Comparison of ENCODE assay signal across 20 cellular contexts in genomic region chr3:177658354-177658753, GRCh38.
"Had no signal": no experiment of that assay in that cellular context is flagged by ENCODE, and none has a peak within 500 bp of the region (broad histone marks: within the 10 kb centered on the region; RNA-seq: fewer than 3 reads in every experiment).

No MANE protein-coding gene starts in this region.

- ATAC-seq: activated T-cell treated with anti-CD3 and anti-CD28 coated beads, Interleukin-2, amount 50 U/mL, for 72 hours; gastrocnemius medialis; heart right ventricle; left lung; stimulated activated naive B cell treated with anti-CD40 and anti-IgM and Interleukin-4, amounts not matched to agents 10 μg/mL and 1 μg/mL and 100 μg/mL, for 72 hours had no signal

- H3K4me1 ChIP-seq: ascending aorta, breast epithelium, gastrocnemius medialis, left lung, spleen, uterus had no signal

- H3K9me3 ChIP-seq: ascending aorta, breast epithelium, gastrocnemius medialis, left lung, neutrophil, spleen, tibial nerve, uterus had no signal

- H3K27me3 Mint-ChIP-seq: stimulated activated naive B cell treated with anti-CD40 and anti-IgM and Interleukin-4, amounts not matched to agents 10 μg/mL and 1 μg/mL and 100 μg/mL, for 72 hours had no signal

- H3K27ac ChIP-seq: ascending aorta, breast epithelium, coronary artery, gastrocnemius medialis, heart right ventricle, left lung, neutrophil, spleen, tibial nerve, uterus, WERI-Rb-1 had no signal

- H3K27ac Mint-ChIP-seq: activated T-cell treated with anti-CD3 and anti-CD28 coated beads, Interleukin-2, amount 50 U/mL, for 72 hours; stimulated activated naive B cell treated with anti-CD40 and anti-IgM and Interleukin-4, amounts not matched to agents 10 μg/mL and 1 μg/mL and 100 μg/mL, for 72 hours had no signal

- H3K4me3 ChIP-seq: ascending aorta, breast epithelium, coronary artery, gastrocnemius medialis, heart right ventricle, left lung, spleen, tibial nerve, uterus had no signal

- H3K27me3 ChIP-seq: ascending aorta, breast epithelium, gastrocnemius medialis, heart right ventricle, left lung, neutrophil, spleen, tibial nerve, uterus had no signal

- H3K36me3 ChIP-seq: ascending aorta, breast epithelium, gastrocnemius medialis, heart right ventricle, left lung, neutrophil, spleen, tibial nerve, uterus, WERI-Rb-1 had no signal

- DNase-seq: activated CD4-positive, alpha-beta T cell treated with anti-CD3 and anti-CD28 coated beads, Interleukin-2, amount 50 U/mL, for 4 hours; activated effector memory CD4-positive, alpha-beta T cell treated with anti-CD3 and anti-CD28 coated beads, Interleukin-2, amount 50 U/mL, for 16 hours; activated naive CD4-positive, alpha-beta T cell treated with anti-CD3 and anti-CD28 coated beads, Interleukin-2, amount 50 U/mL, for 16 hours; activated T-cell treated with anti-CD3 and anti-CD28 coated beads, Interleukin-2, amount 50 U/mL, for 72 hours; erythroblast; gastrocnemius medialis; heart right ventricle; left lung; spleen; stimulated activated CD4-positive, alpha-beta T cell treated with anti-CD3 and anti-CD28 coated beads, Interleukin-4, amount 100 ng/mL, for 4 hours; stimulated activated naive B cell treated with anti-CD40 and anti-IgM and Interleukin-4, amounts not matched to agents 10 μg/mL and 1 μg/mL and 100 μg/mL, for 72 hours; SW 1271; T-helper 2 cell; uterus; WERI-Rb-1 had no signal

- H3K4me3 Mint-ChIP-seq: activated T-cell treated with anti-CD3 and anti-CD28 coated beads, Interleukin-2, amount 50 U/mL, for 72 hours; stimulated activated naive B cell treated with anti-CD40 and anti-IgM and Interleukin-4, amounts not matched to agents 10 μg/mL and 1 μg/mL and 100 μg/mL, for 72 hours had no signal
